ENCODE assay signal across 14 cellular contexts in genomic region chr5:68260455-68260854, GRCh38. TPM values are rescaled to one million over a fixed set of nuclear protein-coding genes. Genes with fewer than 3 reads are reported as not detected.
DNase-seq lines count a peak whose midpoint lies in the region; ATAC-seq, FAIRE-seq and TF ChIP-seq lines count a peak whose summit lies in the region.
"Had no signal": no experiment of that assay in that cellular context is flagged by ENCODE, and none has a peak within 500 bp of the region (broad histone marks: within the 10 kb centered on the region; RNA-seq: fewer than 3 reads in every experiment).

No MANE protein-coding gene starts in this region.

- SMC1A ChIA-PET in GM12878 (lab: Charles Lee; ENCODE audit: uncharacterized antibody, unreplicated experiment) = interaction anchor here (1.4 to 9.9 kb wide), 2 partner anchors 10 to 1014 kb away, joined by 4 to 118 read pairs; no protein-coding TSS in a partner anchor

- H3K27ac Mint-ChIP-seq in CD8-positive, alpha-beta T cell = peak overlapping the region; percentile 42
- H3K27ac Mint-ChIP-seq in nephron progenitor cell = peak overlapping the region; percentile 75

- TF ChIP-seq RAD21 in GM12878 (IDR thresholded peaks at IDR 0.05; ENCODE audit: insufficient read depth, low read depth, low read length) = no peak

- H3K79me2 ChIP-seq in GM12878 (ENCODE audit: control insufficient read depth, insufficient read depth, low read length) = peaks cover 11% of the 10 kb centered on the region

- no peaks in the 10 kb centered on the region; the same call in 1 of the 2 replicates for H4K20me1 ChIP-seq in GM12878 (ENCODE audit: control insufficient read depth, insufficient read depth)

- no peak overlapping the region for H3K9ac ChIP-seq in GM12878 (ENCODE audit: control insufficient read depth, insufficient read depth, low read length)

- FAIRE-seq in GM12878 (lab: Jason Lieb, UNC) = no peak

- in situ Hi-C loops in GM12878 (cut with MboI) = no loop called here

- H3K4me1 ChIP-seq in CD8-positive, alpha-beta T cell (ENCODE audit: insufficient read depth, low read length) = peaks cover 70% of the 10 kb centered on the region
- no peaks in the 10 kb centered on the region for H3K4me1 ChIP-seq in GM12878 (ENCODE audit: control insufficient read depth, insufficient read depth, low read length)

- DNase-seq in CD8-positive, alpha-beta T cell = no peak
- DNase-seq in HEK293T (ENCODE audit: extremely low spot score) (no peak), GM12878 (ENCODE audit: low read depth, low spot score) (no peak), nephron progenitor cell (no peak), NCI-H2029 treated with DMSO at 0.1 percent for 48 hours (lab: John Stamatoyannopoulos, UW) (no peak), NCI-H345 treated with DMSO at 0.1 percent for 48 hours (lab: John Stamatoyannopoulos, UW; ENCODE audit: unreplicated experiment) (no peak)
- DNase-seq: Kasumi-1; naive B cell; NK-92 treated with Interleukin-12 subunit alpha and Interleukin-12 subunit beta, amount 100 ng/mL, for 24 hours; substantia nigra had no signal

- H3K4me1 Mint-ChIP-seq in CD8-positive, alpha-beta T cell (ENCODE audit: low read depth) = peaks cover 84% of the 10 kb centered on the region
- H3K4me1 Mint-ChIP-seq in nephron progenitor cell = peaks cover 51% of the 10 kb centered on the region

- no TSS peak for BruUV-seq in GM12878 (replicated peaks; lab: Mats Ljungman, UMichigan)

- 78% methylated on average over 3 of the region's 3 CpGs for WGBS in GM12878 (ENCODE audit: insufficient coverage, insufficient replicate concordance, low lambda C conversion rate, missing lambda C conversion rate)

- H3K36me3 Mint-ChIP-seq in CD8-positive, alpha-beta T cell = peaks cover 13% of the 10 kb centered on the region
- H3K36me3 Mint-ChIP-seq in nephron progenitor cell (ENCODE audit: low read depth) = peaks cover 57% of the 10 kb centered on the region
- H3K36me3 Mint-ChIP-seq: naive B cell had no signal

- no peaks in the 10 kb centered on the region for H3K27me3 ChIP-seq in CD8-positive, alpha-beta T cell (ENCODE audit: insufficient read depth, low read length)
- H3K27me3 ChIP-seq in GM12878 (replicated peaks in 1 of 2; ENCODE audit: control insufficient read depth in 2 of 2, insufficient read depth in 2 of 2, low read length in 1 of 2) = no peaks in the 10 kb centered on the region

- RAD21 ChIA-PET in GM12878 (lab: Charles Lee; ENCODE audit: unreplicated experiment) = interaction anchor here (2.3 kb wide), 1 partner anchor 9 kb away, joined by 11 read pairs; no protein-coding TSS in a partner anchor

- no peak overlapping the region for H2AFZ ChIP-seq in GM12878 (ENCODE audit: control insufficient read depth, low read depth, low read length)

- ATAC-seq in CD8-positive, alpha-beta T cell = no peak
- ATAC-seq in GM12878 (peak; percentile 61), GM19351 (IDR thresholded peaks at IDR 0.05; ENCODE audit: unreplicated experiment) (no peak), GM21825 (IDR thresholded peaks at IDR 0.05; ENCODE audit: unreplicated experiment) (no peak)

- H3K36me3 ChIP-seq in CD8-positive, alpha-beta T cell (ENCODE audit: insufficient read depth, low read length) = no peaks in the 10 kb centered on the region
- H3K36me3 ChIP-seq in GM12878 (ENCODE audit: control insufficient read depth in 2 of 2, insufficient read depth in 2 of 2, low read length in 1 of 2) = peaks cover 0 to 1% of the 10 kb centered on the region in 2 experiments; a peak in 2 of 4 replicates

- no peak overlapping the region for H3K4me3 ChIP-seq in CD8-positive, alpha-beta T cell (ENCODE audit: low read depth, low read length)
- no peak overlapping the region for H3K4me3 ChIP-seq in GM12878

- H3K4me3 Mint-ChIP-seq in CD8-positive, alpha-beta T cell = no peak overlapping the region
- no peak overlapping the region for H3K4me3 Mint-ChIP-seq in nephron progenitor cell
- H3K4me3 Mint-ChIP-seq: naive B cell had no signal

- H3K9me3 Mint-ChIP-seq in CD8-positive, alpha-beta T cell = no peaks in the 10 kb centered on the region
- H3K9me3 Mint-ChIP-seq in nephron progenitor cell = peaks cover 6% of the 10 kb centered on the region
- H3K9me3 Mint-ChIP-seq: naive B cell had no signal

- no peak for TF ChIP-seq CTCF in CD8-positive, alpha-beta T cell (IDR thresholded peaks at IDR 0.05)
- no peak for TF ChIP-seq CTCF in GM12878 (IDR thresholded peaks at IDR 0.05 in 2 of 3, conservative IDR thresholded peaks at IDR 0.05 in 1 of 3; ENCODE audit: control insufficient read depth in 2 of 3, extremely low read depth in 1 of 3, insufficient read depth in 1 of 3, low read depth in 3 of 3, low read length in 3 of 3)
- no peak for TF ChIP-seq CTCF in nephron progenitor cell (IDR thresholded peaks at IDR 0.05)

- no peak overlapping the region for H3K4me2 ChIP-seq in GM12878 (ENCODE audit: control insufficient read depth, insufficient read depth)

- no peaks in the 10 kb centered on the region for H3K27me3 Mint-ChIP-seq in CD8-positive, alpha-beta T cell (ENCODE audit: low read depth)
- H3K27me3 Mint-ChIP-seq in nephron progenitor cell (ENCODE audit: low read depth, poor library complexity) = peaks cover 2% of the 10 kb centered on the region
- H3K27me3 Mint-ChIP-seq: naive B cell had no signal

- POLR2A ChIA-PET in CD8-positive, alpha-beta T cell (lab: Charles Lee) = interaction anchor here (0.9 kb wide), 1 partner anchor 11 kb away, joined by 5 read pairs; no protein-coding TSS in a partner anchor
- POLR2A ChIA-PET in HEK293T (lab: Yijun Ruan, JAX) = no interaction called here
- POLR2A ChIA-PET in GM12878 (lab: Charles Lee) = no interaction called here

- no peak for TF ChIP-seq POLR2A in GM12878 (IDR thresholded peaks at IDR 0.05; ENCODE audit: low read depth, low read length)

- H3K9me3 ChIP-seq in CD8-positive, alpha-beta T cell (ENCODE audit: low read length) = no peaks in the 10 kb centered on the region
- H3K9me3 ChIP-seq in GM12878 (replicated peaks; ENCODE audit: control insufficient read depth, insufficient read depth, low read length) = no peaks in the 10 kb centered on the region; the same call in 2 of the 3 replicates

- no peak for TF ChIP-seq EP300 in GM12878 (IDR thresholded peaks at IDR 0.05; ENCODE audit: borderline replicate concordance in 1 of 2, control insufficient read depth in 1 of 2, low read depth in 2 of 2, low read length in 2 of 2)

- H3K27ac ChIP-seq in CD8-positive, alpha-beta T cell (ENCODE audit: low read depth, low read length) = no peak overlapping the region
- H3K27ac ChIP-seq in GM12878 (ENCODE audit: control insufficient read depth, insufficient read depth) = no peak overlapping the region
- H3K27ac ChIP-seq: C4-2B, VCaP had no signal

- intact Hi-C loops in CD8-positive, alpha-beta T cell (cut with DNase I, micrococcal nuclease) = no loop called here
- intact Hi-C loops in GM12878 (cut with micrococcal nuclease; ENCODE audit: unreplicated experiment) = no loop called here

- CTCF ChIA-PET in CD8-positive, alpha-beta T cell (lab: Charles Lee) = interaction anchor here (1.1 to 2.1 kb wide), 4 partner anchors 8 to 1015 kb away, joined by 3 to 7 read pairs (median 5); no protein-coding TSS in a partner anchor
- CTCF ChIA-PET in HEK293T (lab: Yijun Ruan, JAX) (no interaction called here), GM12878 (lab: Yijun Ruan, JAX) (interaction anchor here (2.0 to 6.1 kb wide), 3 partner anchors 10 to 1014 kb away, joined by 6 to 50 read pairs (median 6); no protein-coding TSS in a partner anchor)

TF ChIP-seq in HEK293T, 16 proteins besides CTCF, POLR2A, EP300 and RAD21:
- TF ChIP-seq PKNOX1 (IDR thresholded peaks at IDR 0.05) (0 out of 2 replicates have a peak, but pooled peaks have one; percentile 14), ARNT (IDR thresholded peaks at IDR 0.05) (no peak)

TF ChIP-seq in GM12878, 131 proteins besides CTCF, POLR2A, EP300 and RAD21 (continues in another document):
- TF ChIP-seq ELK1 (IDR thresholded peaks at IDR 0.05; ENCODE audit: low read depth, low read length) = no peak
- no peak for TF ChIP-seq TBL1XR1 (IDR thresholded peaks at IDR 0.05; ENCODE audit: low read depth, low read length)
- no peak for TF ChIP-seq EGR1 (IDR thresholded peaks at IDR 0.05; ENCODE audit: borderline replicate concordance in 1 of 2, low read depth in 2 of 2, low read length in 2 of 2)
- TF ChIP-seq KAT2A (conservative IDR thresholded peaks at IDR 0.05; ENCODE audit: control insufficient read depth, low read depth, low read length) = no peak
- no peak for TF ChIP-seq ZNF622 (IDR thresholded peaks at IDR 0.05)
- no peak for TF ChIP-seq ZNF217 (IDR thresholded peaks at IDR 0.05)
- no peak for TF ChIP-seq CREM (IDR thresholded peaks at IDR 0.05; ENCODE audit: low read depth)

RNA-seq across cellular contexts. Expression of gene PIK3R1, which starts 44.9 kb away (rescaled TPM):
- total RNA-seq in CD8-positive, alpha-beta T cell = 100 to 1,000 TPM; 461 to 470 TPM
- total RNA-seq in GM12878 (2013; cell fraction: nucleolus; rRNA removed) = 40.8 and 49.4 TPM in 2 replicates
- total RNA-seq in GM12878 (2014; rRNA removed) (28.0 and 33.3 TPM in 2 replicates), GM12878 (2014; rRNA removed; fragmentation: Illumina TruSeq; extraction: Trizol) (30.1 and 34.9 TPM in 2 replicates), GM12878 (2021) (38.4 and 39.8 TPM in 2 replicates)
- polyA plus RNA-seq in GM12878 (2011; ENCODE audit: low read depth) = 11.5 TPM
- polyA plus RNA-seq in GM12878 (2011; rRNA removed) (14.6 and 15.9 TPM in 2 replicates), GM12878 (2014; fragmentation: Illumina TruSeq; extraction: Trizol) (34.6 and 38.1 TPM in 2 replicates), GM12878 (2014; fragmentation: Nextera tagmentation; extraction: Ambion mirVana) (1 to 10 TPM; 7.8 to 8.0 TPM), GM12878 (2014; rRNA removed) (15.1 and 15.6 TPM in 2 replicates), GM12878 (2016; fragmentation: Nextera tagmentation; extraction: Ambion mirVana) (10 to 100 TPM; 14.0 to 15.4 TPM)
- 6.9 and 10.1 TPM in 2 replicates for polyA plus RNA-seq in GM12878 (2011; cell fraction: cytosol; rRNA removed)
- polyA plus RNA-seq in GM12878 (2011; cell fraction: nucleus; rRNA removed) = 10.3 and 15.8 TPM in 2 replicates
- 15.8 and 22.1 TPM in 2 replicates for polyA plus RNA-seq in GM12878 (2012)
- polyA minus RNA-seq in GM12878 (2011; rRNA and poly(A)+ RNA removed) = 30.3 and 32.3 TPM in 2 replicates
- 19.0 and 24.7 TPM in 2 replicates for polyA minus RNA-seq in GM12878 (2011; cell fraction: cytosol; rRNA and poly(A)+ RNA removed)
- 23.9 and 37.7 TPM in 2 replicates for polyA minus RNA-seq in GM12878 (2011; cell fraction: nucleus; rRNA and poly(A)+ RNA removed)

Comparison
In these comparisons a context has a peak if more than half of its experiments do, and no peak if none do; other contexts are left out.
1. RNA of gene PIK3R1, which starts 44.9 kb away (total RNA-seq): 461 to 470 TPM in CD8-positive, alpha-beta T cell; 28.0 to 49.4 TPM in GM12878; every median in the first group is over 4 times any median in the second.